In the genomic region with DNA sequence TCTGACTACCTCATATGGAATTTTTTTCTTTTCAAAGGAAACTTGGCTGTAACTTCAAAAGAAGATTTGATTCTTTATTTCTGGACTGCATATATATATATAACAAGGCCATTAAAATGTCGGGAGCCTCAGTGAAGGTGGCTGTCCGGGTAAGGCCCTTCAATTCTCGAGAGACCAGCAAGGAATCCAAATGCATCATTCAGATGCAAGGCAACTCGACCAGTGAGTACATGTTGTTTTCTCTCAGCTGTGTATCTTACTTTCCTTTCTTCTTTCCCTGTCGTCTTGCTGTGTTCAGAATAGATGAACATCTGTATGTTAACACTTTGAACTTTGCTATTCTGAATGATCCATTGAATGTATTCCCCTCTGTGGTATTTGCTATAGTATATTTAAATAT, we compare ENCODE assay signal across 18 cellular contexts.
"Had no signal": no experiment of that assay in that cellular context is flagged by ENCODE, and none has a peak within 500 bp of the region (broad histone marks: within the 10 kb centered on the region; RNA-seq: fewer than 3 reads in every experiment).

No MANE protein-coding gene starts in this region.

- ATAC-seq: activated CD4-positive, CD25-positive, alpha-beta regulatory T cell treated with anti-CD3 and anti-CD28 coated beads, Interleukin-2, amount 50 U/mL, for 24 hours; activated CD8-positive, alpha-beta memory T cell treated with anti-CD3 and anti-CD28 coated beads, Interleukin-2, amount 10 ng/mL, durations not matched to agents 7 days and 5 days; activated T-cell treated with anti-CD3 and anti-CD28 coated beads, Interleukin-2, amount 50 U/mL, for 4 hours; foreskin keratinocyte; right lobe of liver had no signal

- DNase-seq: activated CD4-positive, alpha-beta T cell treated with anti-CD3 and anti-CD28 coated beads, Interleukin-2, amount 50 U/mL, for 48 hours; activated CD8-positive, alpha-beta memory T cell treated with anti-CD3 and anti-CD28 coated beads, Interleukin-2, amount 10 ng/mL, durations not matched to agents 7 days and 5 days; activated gamma-delta T cell; activated naive CD8-positive, alpha-beta T cell treated with anti-CD3 and anti-CD28 coated beads, Interleukin-2, amount 10 ng/mL, durations not matched to agents 7 days and 5 days; activated T-cell treated with anti-CD3 and anti-CD28 coated beads, Interleukin-2, amount 50 U/mL, for 4 hours; effector memory CD4-positive, alpha-beta T cell; foreskin keratinocyte; heart left ventricle; naive B cell; stimulated activated CD4-positive, alpha-beta T cell treated with anti-CD3 and anti-CD28 coated beads, Interleukin-12 subunit alpha, Interleukin-12 subunit beta, amount 100 ng/mL, for 4 hours; stimulated activated CD4-positive, alpha-beta T cell treated with anti-CD3 and anti-CD28 coated beads, Interleukin-2, amount 100 ng/mL, for 48 hours; stimulated activated naive CD4-positive, alpha-beta T cell treated with Interleukin-2 at 50 U/mL for 16 hours; upper lobe of left lung had no signal

- H3K27ac ChIP-seq: ascending aorta, coronary artery, foreskin keratinocyte, neutrophil, right lobe of liver, upper lobe of left lung had no signal

- H3K27me3 ChIP-seq: ascending aorta, foreskin keratinocyte, heart left ventricle, neutrophil, right lobe of liver, upper lobe of left lung had no signal

- H3K4me3 ChIP-seq: ascending aorta, coronary artery, heart left ventricle, right lobe of liver, upper lobe of left lung had no signal

- H3K9me3 ChIP-seq: ascending aorta, heart left ventricle, neutrophil, right lobe of liver, upper lobe of left lung had no signal

- H3K4me1 ChIP-seq: foreskin keratinocyte, right lobe of liver had no signal
